In genomic region chr9:42268729-42269128, GRCh38 we compare ENCODE assay signal across 7 cellular contexts.
DNase-seq lines count a peak whose midpoint lies in the region; ATAC-seq and TF ChIP-seq lines count a peak whose summit lies in the region.
"Not testable (repeated sequence)": the region's sequence is repeated elsewhere in the genome, so short reads cannot be mapped to it uniquely, and the experiment has no call there.

No MANE protein-coding gene starts in this region.

- H3K4me3 ChIP-seq in gastroesophageal sphincter = not testable (repeated sequence)

- POLR2A ChIA-PET in WTC11 (lab: Charles Lee) = not testable (repeated sequence)

- CTCF ChIA-PET in WTC11 (lab: Charles Lee) = not testable (repeated sequence)

- H3K4me1 Mint-ChIP-seq in WTC11 = not testable (repeated sequence)

- not testable (repeated sequence) for H3K36me3 ChIP-seq in gastroesophageal sphincter

- WGBS in gastroesophageal sphincter (ENCODE audit: low coverage in 1 of 2), 2 donors = 37 to 54% methylated on average over 6 of the region's 6 CpGs

- peak overlapping the region in 2 of 4 donors; percentile 44 to 53 for H3K27ac ChIP-seq in gastroesophageal sphincter

- TF ChIP-seq CTCF in WTC11 (IDR thresholded peaks at IDR 0.05); gastroesophageal sphincter (IDR thresholded peaks at IDR 0.05): not testable (repeated sequence)

- not testable (repeated sequence) for H3K27me3 Mint-ChIP-seq in WTC11 (ENCODE audit: low read depth)

- H3K27ac Mint-ChIP-seq in WTC11 = 0 out of 2 replicates have a peak overlapping the region, but pooled peaks have one; percentile 23

- H3K36me3 Mint-ChIP-seq in WTC11 = not testable (repeated sequence)

- H3K27me3 ChIP-seq in gastroesophageal sphincter = not testable (repeated sequence)

- H3K4me3 Mint-ChIP-seq in WTC11 = not testable (repeated sequence)

- TF ChIP-seq POLR2A in gastroesophageal sphincter (IDR thresholded peaks at IDR 0.05) = not testable (repeated sequence)

- not testable (repeated sequence) for TF ChIP-seq EP300 in gastroesophageal sphincter (IDR thresholded peaks at IDR 0.05)

- not testable (repeated sequence) for H3K4me1 ChIP-seq in gastroesophageal sphincter

- not testable (repeated sequence) for ATAC-seq in WTC11
- ATAC-seq in gastroesophageal sphincter = peak; percentile 71

- peak; percentile 7 for DNase-seq in ELR (ENCODE audit: low read depth)
- DNase-seq in NCI-H526 treated with DMSO at 0.1 percent for 48 hours (lab: John Stamatoyannopoulos, UW) = peak; percentile 23
- not testable (repeated sequence) for DNase-seq in WTC11 (ENCODE audit: low spot score)
- DNase-seq in dermis blood vessel endothelial cell = peak; percentile 49
- DNase-seq in left kidney (ENCODE audit: low read depth, low spot score) = peak; percentile 14
- peak; percentile 69 for DNase-seq in pulmonary artery endothelial cell (ENCODE audit: low read depth, low spot score)

- peaks cover 15% of the 10 kb centered on the region for H3K9me3 Mint-ChIP-seq in WTC11

- H3K9me3 ChIP-seq in gastroesophageal sphincter = not testable (repeated sequence)
